In genomic region chr3:9932843-9933560, GRCh38 we compare ENCODE assay signal across 1 cellular context.
TF ChIP-seq lines count a peak whose summit lies in the region.

No MANE protein-coding gene starts in this region.

TF ChIP-seq in K562, 482 proteins besides CTCF, POLR2A, EP300 and RAD21 (continued from another document and continues in another):
- TF ChIP-seq AFF1 (IDR thresholded peaks at IDR 0.05; ENCODE audit: low read depth in 1 of 2, partially characterized antibody in 2 of 2) (no peak), BRF2 (IDR thresholded peaks at IDR 0.05; ENCODE audit: borderline replicate concordance, insufficient read depth, insufficient read length) (no peak), NKRF (IDR thresholded peaks at IDR 0.05; ENCODE audit: borderline replicate concordance) (no peak), ZNF316 (IDR thresholded peaks at IDR 0.05) (no peak), EGR1 (conservative IDR thresholded peaks at IDR 0.05) (peak; percentile 93), ZNF274 (IDR thresholded peaks at IDR 0.05; ENCODE audit: borderline replicate concordance, low read depth, low read length) (no peak), RBM34 (IDR thresholded peaks at IDR 0.05; ENCODE audit: borderline replicate concordance, insufficient read depth, low read length) (peak; percentile 56; the same call in 1 of the 2 replicates), FOXA1 (IDR thresholded peaks at IDR 0.05; ENCODE audit: borderline replicate concordance) (no peak), CCNT2 (IDR thresholded peaks at IDR 0.05; ENCODE audit: borderline replicate concordance, extremely low read depth, insufficient read length, low read depth, low read length) (no peak), VEZF1 (CRISPR knock-in tag; IDR thresholded peaks at IDR 0.05) (0 out of 2 replicates have a peak, but pooled peaks have one; percentile 18), TSHZ1 (CRISPR knock-in tag; IDR thresholded peaks at IDR 0.05) (no peak), HES1 (IDR thresholded peaks at IDR 0.05; ENCODE audit: low read depth) (no peak), NR2C2 (CRISPR knock-in tag; IDR thresholded peaks at IDR 0.05) (0 out of 2 replicates have a peak, but pooled peaks have one; percentile 8), NR2C2 (tag; IDR thresholded peaks at IDR 0.05) (0 out of 2 replicates have a peak, but pooled peaks have one; percentile 44), KAT2B (IDR thresholded peaks at IDR 0.05; ENCODE audit: low read depth, low read length) (peak; percentile 38), HDGF (IDR thresholded peaks at IDR 0.05) (no peak), RBFOX2 (IDR thresholded peaks at IDR 0.05; ENCODE audit: low read depth, low read length) (peak; percentile 92), ZNF212 (CRISPR knock-in tag; IDR thresholded peaks at IDR 0.05) (no peak), ILK (tag; IDR thresholded peaks at IDR 0.05; ENCODE audit: borderline replicate concordance, low read depth) (no peak), MCM5 (IDR thresholded peaks at IDR 0.05; ENCODE audit: low read depth) (no peak), CREB5 (CRISPR knock-in tag; IDR thresholded peaks at IDR 0.05) (no peak), DEAF1 (CRISPR knock-in tag; IDR thresholded peaks at IDR 0.05) (peak; percentile 52), TAL1 (IDR thresholded peaks at IDR 0.05) (no peak), ESRRB (CRISPR knock-in tag; IDR thresholded peaks at IDR 0.05; ENCODE audit: borderline replicate concordance) (no peak), ZNF584 (CRISPR knock-in tag; IDR thresholded peaks at IDR 0.05; ENCODE audit: low read depth) (no peak; the same call in 1 of the 2 replicates), CBFA2T2 (conservative IDR thresholded peaks at IDR 0.05) (0 out of 2 replicates have a peak, but pooled peaks have one; percentile 8), SP1 (CRISPR knock-in tag; IDR thresholded peaks at IDR 0.05) (peak; percentile 58), THRAP3 (IDR thresholded peaks at IDR 0.05; ENCODE audit: borderline replicate concordance) (no peak), PTBP1 (IDR thresholded peaks at IDR 0.05; ENCODE audit: low read depth, low read length) (no peak), NEUROD1 (IDR thresholded peaks at IDR 0.05; ENCODE audit: borderline replicate concordance, low read depth, low read length, partially characterized antibody) (no peak), PTTG1 (tag; IDR thresholded peaks at IDR 0.05; ENCODE audit: low read depth) (no peak), RB1 (IDR thresholded peaks at IDR 0.05; ENCODE audit: low read depth) (peak; percentile 88), ZNF639 (CRISPR knock-in tag; conservative IDR thresholded peaks at IDR 0.05 in 1 of 2, IDR thresholded peaks at IDR 0.05 in 1 of 2) (peak in 1 of 2 experiments; percentile 33; a peak in 1 of 4 replicates), THAP7 (CRISPR knock-in tag; IDR thresholded peaks at IDR 0.05) (no peak), EWSR1 (IDR thresholded peaks at IDR 0.05; ENCODE audit: borderline replicate concordance, low read depth, partially characterized antibody) (no peak), MYC (IDR thresholded peaks at IDR 0.05; ENCODE audit: low read depth, low read length) (peak; percentile 81), MYC (CRISPR knock-in tag; IDR thresholded peaks at IDR 0.05; ENCODE audit: borderline replicate concordance, low read depth) (no peak; the same call in 1 of the 2 replicates), HMGN3 (IDR thresholded peaks at IDR 0.05; ENCODE audit: borderline replicate concordance, extremely low read depth, insufficient read length, low read depth, low read length) (peak; percentile 70), KDM2B (CRISPR knock-in tag; IDR thresholded peaks at IDR 0.05) (0 out of 2 replicates have a peak, but pooled peaks have one; percentile 12), POLR2G (IDR thresholded peaks at IDR 0.05; ENCODE audit: low read depth, low read length) (peak; percentile 85), RFX1 (IDR thresholded peaks at IDR 0.05) (no peak), CAMTA2 (CRISPR knock-in tag; conservative IDR thresholded peaks at IDR 0.05) (0 out of 2 replicates have a peak, but pooled peaks have one; percentile 31), KLF16 (IDR thresholded peaks at IDR 0.05) (peak; percentile 74), FOSL1 (tag; conservative IDR thresholded peaks at IDR 0.05) (peak; percentile 53; the same call in 1 of the 2 replicates), ARHGAP35 (IDR thresholded peaks at IDR 0.05; ENCODE audit: partially characterized antibody) (no peak)
